In genomic region chr11:12215192-12215591, GRCh38 we compare ENCODE assay signal across 10 cellular contexts.
DNase-seq lines count a peak whose midpoint lies in the region; ATAC-seq and TF ChIP-seq lines count a peak whose summit lies in the region.
"Had no signal": no experiment of that assay in that cellular context is flagged by ENCODE, and none has a peak within 500 bp of the region (broad histone marks: within the 10 kb centered on the region; RNA-seq: fewer than 3 reads in every experiment).

No MANE protein-coding gene starts in this region.

- H3K18ac ChIP-seq in neuronal stem cell (ENCODE audit: low read length): no peak overlapping the region

- peaks cover 45 to 51% of the 10 kb centered on the region in 2 donors for H3K4me1 Mint-ChIP-seq in immature natural killer cell

- H3K36me3 ChIP-seq in HEK293 (ENCODE audit: control insufficient read depth in 2 of 2, insufficient read depth in 1 of 2, low read length in 2 of 2): peaks cover 0 to 6% of the 10 kb centered on the region in 2 experiments; a peak in 1 of 3 replicates
- no peaks in the 10 kb centered on the region for H3K36me3 ChIP-seq in neuronal stem cell (replicated peaks in 1 of 2; ENCODE audit: control insufficient read depth in 2 of 2, insufficient read depth in 2 of 2, low read length in 2 of 2)

- POLR2A ChIA-PET in HEK293 (lab: Yijun Ruan, JAX): no interaction called here

- no peak overlapping the region for H3K4ac ChIP-seq in neuronal stem cell (ENCODE audit: low read length)

- H2AK5ac ChIP-seq in neuronal stem cell (ENCODE audit: low read depth, low read length): no peak overlapping the region

- H4K8ac ChIP-seq in neuronal stem cell (ENCODE audit: low read depth, low read length): no peak overlapping the region

- H3K14ac ChIP-seq in neuronal stem cell (ENCODE audit: low read length): no peak overlapping the region

- no peak overlapping the region for H3K9ac ChIP-seq in neuronal stem cell (ENCODE audit: low read depth, low read length, poor library complexity)

- peaks cover 0 to 3% (median 0%) of the 10 kb centered on the region in 6 donors for H3K9me3 Mint-ChIP-seq in immature natural killer cell

- no peak overlapping the region for H4K91ac ChIP-seq in neuronal stem cell (ENCODE audit: low read depth, low read length, poor library complexity)

- H3K4me1 ChIP-seq in HEK293 (ENCODE audit: control insufficient read depth, insufficient read depth, low read length) (no peaks in the 10 kb centered on the region; the same call in 1 of the 2 replicates), neuronal stem cell (ENCODE audit: control insufficient read depth in 2 of 2, insufficient read depth in 1 of 2, low read depth in 1 of 2, low read length in 2 of 2) (peaks cover 9 to 16% of the 10 kb centered on the region in 2 donors)

- H3K4me3 ChIP-seq in HEK293 (ENCODE audit: low read depth, low read length) (no peak overlapping the region), neuronal stem cell (ENCODE audit: low read length in 2 of 2) (no peak overlapping the region)

- H3K36me3 Mint-ChIP-seq in immature natural killer cell: peaks cover 28 to 53% (median 44%) of the 10 kb centered on the region in 3 donors

- H2AFZ ChIP-seq in neuronal stem cell (ENCODE audit: low read length): no peak overlapping the region

- no peak overlapping the region for H2BK12ac ChIP-seq in neuronal stem cell (ENCODE audit: low read length)

- no peak overlapping the region for H3K23ac ChIP-seq in neuronal stem cell (ENCODE audit: low read depth, low read length, poor library complexity)

- no CpG with 5 or more reads among the region's 8 CpGs for WGBS in neuronal stem cell (ENCODE audit: extremely low coverage in 2 of 2, insufficient read length in 2 of 2, insufficient replicate concordance in 1 of 2), 2 donors

- peaks cover 12 to 18% (median 13%) of the 10 kb centered on the region in 3 donors for H3K27me3 Mint-ChIP-seq in immature natural killer cell (ENCODE audit: low read depth in 3 of 3)

- no peak overlapping the region for H3K4me2 ChIP-seq in neuronal stem cell (ENCODE audit: insufficient read depth, low read length, poor library complexity, severe bottlenecking)

- H3K27me3 ChIP-seq in neuronal stem cell (ENCODE audit: control insufficient read depth in 3 of 3, insufficient read depth in 3 of 3, low read depth in 1 of 3, low read length in 3 of 3): peaks cover 0 to 4% (median 0%) of the 10 kb centered on the region in 3 experiments

- no peaks in the 10 kb centered on the region for H3K79me1 ChIP-seq in neuronal stem cell (ENCODE audit: low read depth, low read length)

- H2BK5ac ChIP-seq in neuronal stem cell (ENCODE audit: low read length): no peak overlapping the region

- H3K9me3 ChIP-seq in HEK293 (ENCODE audit: control insufficient read depth, insufficient read depth, low read depth, low read length) (no peaks in the 10 kb centered on the region), neuronal stem cell (replicated peaks in 1 of 2; ENCODE audit: control insufficient read depth in 2 of 2, insufficient read depth in 1 of 2, low read depth in 1 of 2, low read length in 2 of 2) (no peaks in the 10 kb centered on the region)

- TF ChIP-seq CTCF in HEK293 (tag by site-specific recombination; IDR thresholded peaks at IDR 0.05): no peak

- H3K27ac ChIP-seq in HEK293 (ENCODE audit: extremely low read depth, low read depth, low read length): no peak overlapping the region
- H3K27ac ChIP-seq in neuronal stem cell (replicated peaks; ENCODE audit: low read length): no peak overlapping the region

- no peak overlapping the region for H2BK120ac ChIP-seq in neuronal stem cell (ENCODE audit: low read depth, low read length)

- H3K27ac Mint-ChIP-seq in immature natural killer cell: peak overlapping the region; percentile 87 to 99 (median 94)

- no peak overlapping the region for H2BK15ac ChIP-seq in neuronal stem cell (ENCODE audit: low read length)

- peak overlapping the region; percentile 33 to 67 (median 66) for H3K4me3 Mint-ChIP-seq in immature natural killer cell

- ATAC-seq in GM19023 (IDR thresholded peaks at IDR 0.05; ENCODE audit: unreplicated experiment): no peak

- CTCF ChIA-PET in HEK293 (lab: Yijun Ruan, JAX): interaction anchor here (1.1 to 1.8 kb wide), 3 partner anchors 9 to 66 kb away, joined by 3 to 6 read pairs (median 4); no protein-coding TSS in a partner anchor

- DNase-seq in AML-193 (lab: John Stamatoyannopoulos, UW) (peak; percentile 13 to 34), NOMO-1 treated with DMSO at 0.1 percent for 48 hours (lab: John Stamatoyannopoulos, UW; ENCODE audit: unreplicated experiment) (peak; percentile 77), immature natural killer cell (peak; percentile 69 to 78 (median 76)), T1000 (lab: John Stamatoyannopoulos, UW) (no peak), mesenteric fat pad (ENCODE audit: low spot score) (no peak), neuronal stem cell (ENCODE audit: low spot score) (no peak)
- DNase-seq: activated CD4-positive, CD25-positive, alpha-beta regulatory T cell treated with anti-CD3 and anti-CD28 coated beads, Interleukin-2, amount 50 U/mL, for 72 hours; midbrain had no signal

TF ChIP-seq in HEK293, 187 proteins besides CTCF, POLR2A, EP300 and RAD21:
- TF ChIP-seq ZIC2 (tag by site-specific recombination; IDR thresholded peaks at IDR 0.05) (peak; percentile 16; the same call in 1 of the 2 replicates), ZNF521 (tag by site-specific recombination; IDR thresholded peaks at IDR 0.05) (no peak)

Comparison
In these comparisons a context has a peak if more than half of its experiments do, and no peak if none do; other contexts are left out.
1. DNase-seq: peak in AML-193 (2 of 2), NOMO-1 treated with DMSO at 0.1 percent for 48 hours (single experiment) and immature natural killer cell (3 of 3); none in T1000 (single experiment), mesenteric fat pad (single experiment) and neuronal stem cell (single experiment).